13 cellular contexts compared by ENCODE assay signal in genomic region chr17:72297326-72298115, GRCh38.
DNase-seq lines count a peak whose midpoint lies in the region; ATAC-seq and TF ChIP-seq lines count a peak whose summit lies in the region.
"Had no signal": no experiment of that assay in that cellular context is flagged by ENCODE, and none has a peak within 500 bp of the region (broad histone marks: within the 10 kb centered on the region; RNA-seq: fewer than 3 reads in every experiment).

No MANE protein-coding gene starts in this region.

- H4K20me1 ChIP-seq in OCI-LY3 (ENCODE audit: insufficient read depth, low read length) (no peaks in the 10 kb centered on the region), osteoblast (ENCODE audit: insufficient read depth, low read length) (no peaks in the 10 kb centered on the region)

- no peak overlapping the region for H3K4me3 ChIP-seq in OCI-LY3 (ENCODE audit: low read length)
- peak overlapping the region; percentile 13 for H3K4me3 ChIP-seq in osteoblast (ENCODE audit: insufficient read depth, low read length)
- H3K4me3 ChIP-seq: adrenal gland, thyroid gland had no signal

- no peak overlapping the region for H3K27ac ChIP-seq in OCI-LY3 (ENCODE audit: low read length)
- peak overlapping the region; percentile 38 for H3K27ac ChIP-seq in osteoblast (ENCODE audit: low read depth, low read length)
- H3K27ac ChIP-seq: adrenal gland, thyroid gland had no signal

- no peaks in the 10 kb centered on the region for H3K9me3 ChIP-seq in OCI-LY3 (ENCODE audit: insufficient read depth, low read length)
- H3K9me3 ChIP-seq in osteoblast (ENCODE audit: low read depth, low read length): no peaks in the 10 kb centered on the region
- H3K9me3 ChIP-seq: adrenal gland, thyroid gland had no signal

- peak; percentile 71 for DNase-seq in Daoy (ENCODE audit: low read depth)
- peak; percentile 32 for DNase-seq in fibroblast of gingiva (ENCODE audit: low read depth)
- peak; percentile 77 for DNase-seq in osteoblast (ENCODE audit: insufficient read length, low spot score, missing footprints)
- no peak for DNase-seq in activated CD4-positive, alpha-beta T cell treated with anti-CD3 and anti-CD28 coated beads for 36 hours
- no peak for DNase-seq in DMS153 (lab: John Stamatoyannopoulos, UW)
- DNase-seq in stimulated activated CD4-positive, alpha-beta T cell treated with anti-CD3 and anti-CD28 coated beads, Interleukin-12 subunit alpha, Interleukin-12 subunit beta, amount 100 ng/mL, for 4 hours: no peak
- DNase-seq: adrenal gland; CD4-positive, CD25-positive, alpha-beta regulatory T cell; kidney; NCI-H1105; thyroid gland had no signal

- H3K27me3 ChIP-seq in OCI-LY3 (ENCODE audit: low read depth, low read length): peaks cover 25% of the 10 kb centered on the region
- no peaks in the 10 kb centered on the region for H3K27me3 ChIP-seq in osteoblast (ENCODE audit: insufficient read depth, low read length)
- H3K27me3 ChIP-seq: adrenal gland, thyroid gland had no signal

- TF ChIP-seq CTCF in OCI-LY3 (IDR thresholded peaks at IDR 0.05; ENCODE audit: low read depth, low read length) (no peak), osteoblast (IDR thresholded peaks at IDR 0.05; ENCODE audit: extremely low read depth, low read depth, low read length) (no peak)

- H3K4me1 Mint-ChIP-seq in stimulated activated memory B cell treated with anti-CD40 and anti-IgM and Interleukin-4, amounts not matched to agents 10 μg/mL and 1 μg/mL and 100 μg/mL, for 72 hours: no peaks in the 10 kb centered on the region
- H3K4me1 Mint-ChIP-seq in activated CD4-positive, alpha-beta T cell treated with anti-CD3 and anti-CD28 coated beads for 36 hours: no peaks in the 10 kb centered on the region

- H3K36me3 ChIP-seq in OCI-LY3 (replicated peaks; ENCODE audit: low read depth, low read length): no peaks in the 10 kb centered on the region
- no peaks in the 10 kb centered on the region for H3K36me3 ChIP-seq in osteoblast (ENCODE audit: insufficient read depth, low read length)
- H3K36me3 ChIP-seq: adrenal gland, thyroid gland had no signal

- H3K4me2 ChIP-seq in OCI-LY3 (ENCODE audit: low read length): peak overlapping the region; percentile 78
- peak overlapping the region; percentile 60 for H3K4me2 ChIP-seq in osteoblast (ENCODE audit: insufficient read depth, low read length)

- H3K79me2 ChIP-seq in OCI-LY3 (ENCODE audit: low read length) (no peaks in the 10 kb centered on the region), osteoblast (ENCODE audit: insufficient read depth, low read length) (no peaks in the 10 kb centered on the region)

- no peaks in the 10 kb centered on the region for H3K9me3 Mint-ChIP-seq in stimulated activated memory B cell treated with anti-CD40 and anti-IgM and Interleukin-4, amounts not matched to agents 10 μg/mL and 1 μg/mL and 100 μg/mL, for 72 hours
- H3K9me3 Mint-ChIP-seq in activated CD4-positive, alpha-beta T cell treated with anti-CD3 and anti-CD28 coated beads for 36 hours (ENCODE audit: low read depth): no peaks in the 10 kb centered on the region

- H3K9ac ChIP-seq in OCI-LY3 (ENCODE audit: low read length): no peak overlapping the region

- POLR2A ChIA-PET in activated CD4-positive, alpha-beta T cell treated with anti-CD3 and anti-CD28 coated beads for 36 hours (lab: Charles Lee): no interaction called here

- H3K36me3 Mint-ChIP-seq in stimulated activated memory B cell treated with anti-CD40 and anti-IgM and Interleukin-4, amounts not matched to agents 10 μg/mL and 1 μg/mL and 100 μg/mL, for 72 hours: no peaks in the 10 kb centered on the region
- no peaks in the 10 kb centered on the region for H3K36me3 Mint-ChIP-seq in activated CD4-positive, alpha-beta T cell treated with anti-CD3 and anti-CD28 coated beads for 36 hours (ENCODE audit: low read depth)
- H3K36me3 Mint-ChIP-seq: CD4-positive, CD25-positive, alpha-beta regulatory T cell had no signal

- no peak overlapping the region for H3K4me3 Mint-ChIP-seq in stimulated activated memory B cell treated with anti-CD40 and anti-IgM and Interleukin-4, amounts not matched to agents 10 μg/mL and 1 μg/mL and 100 μg/mL, for 72 hours
- no peak overlapping the region for H3K4me3 Mint-ChIP-seq in activated CD4-positive, alpha-beta T cell treated with anti-CD3 and anti-CD28 coated beads for 36 hours
- H3K4me3 Mint-ChIP-seq: CD4-positive, CD25-positive, alpha-beta regulatory T cell had no signal

- CTCF ChIA-PET in activated CD4-positive, alpha-beta T cell treated with anti-CD3 and anti-CD28 coated beads for 36 hours (lab: Charles Lee): no interaction called here

- no peaks in the 10 kb centered on the region for H3K27me3 Mint-ChIP-seq in stimulated activated memory B cell treated with anti-CD40 and anti-IgM and Interleukin-4, amounts not matched to agents 10 μg/mL and 1 μg/mL and 100 μg/mL, for 72 hours
- H3K27me3 Mint-ChIP-seq in activated CD4-positive, alpha-beta T cell treated with anti-CD3 and anti-CD28 coated beads for 36 hours: no peaks in the 10 kb centered on the region
- H3K27me3 Mint-ChIP-seq: CD4-positive, CD25-positive, alpha-beta regulatory T cell had no signal

- H3K27ac Mint-ChIP-seq in stimulated activated memory B cell treated with anti-CD40 and anti-IgM and Interleukin-4, amounts not matched to agents 10 μg/mL and 1 μg/mL and 100 μg/mL, for 72 hours: no peak overlapping the region
- H3K27ac Mint-ChIP-seq in activated CD4-positive, alpha-beta T cell treated with anti-CD3 and anti-CD28 coated beads for 36 hours: no peak overlapping the region
- H3K27ac Mint-ChIP-seq: CD4-positive, CD25-positive, alpha-beta regulatory T cell had no signal

- H3K4me1 ChIP-seq in OCI-LY3 (ENCODE audit: low read length) (peaks cover 19% of the 10 kb centered on the region), osteoblast (ENCODE audit: insufficient read depth, low read length) (peaks cover 18% of the 10 kb centered on the region)
- H3K4me1 ChIP-seq: adrenal gland had no signal

- H2AFZ ChIP-seq in OCI-LY3 (ENCODE audit: low read depth, low read length) (no peak overlapping the region), osteoblast (ENCODE audit: low read length) (peak overlapping the region; percentile 54)

- ATAC-seq in stimulated activated memory B cell treated with anti-CD40 and anti-IgM and Interleukin-4, amounts not matched to agents 10 μg/mL and 1 μg/mL and 100 μg/mL, for 72 hours: no peak
- ATAC-seq in activated CD4-positive, alpha-beta T cell treated with anti-CD3 and anti-CD28 coated beads for 36 hours: no peak

- intact Hi-C loops in activated CD4-positive, alpha-beta T cell treated with anti-CD3 and anti-CD28 coated beads for 36 hours (cut with DNase I, micrococcal nuclease): no loop called here

Comparison
In these comparisons a context has a peak if more than half of its experiments do, and no peak if none do; other contexts are left out.
1. DNase-seq: peak in Daoy (single experiment), fibroblast of gingiva (single experiment) and osteoblast (single experiment); none in activated CD4-positive, alpha-beta T cell treated with anti-CD3 and anti-CD28 coated beads for 36 hours (single experiment), DMS153 (single experiment) and stimulated activated CD4-positive, alpha-beta T cell treated with anti-CD3 and anti-CD28 coated beads, Interleukin-12 subunit alpha, Interleukin-12 subunit beta, amount 100 ng/mL, for 4 hours (single experiment).